15 cellular contexts compared by ENCODE assay signal in the genomic region with DNA sequence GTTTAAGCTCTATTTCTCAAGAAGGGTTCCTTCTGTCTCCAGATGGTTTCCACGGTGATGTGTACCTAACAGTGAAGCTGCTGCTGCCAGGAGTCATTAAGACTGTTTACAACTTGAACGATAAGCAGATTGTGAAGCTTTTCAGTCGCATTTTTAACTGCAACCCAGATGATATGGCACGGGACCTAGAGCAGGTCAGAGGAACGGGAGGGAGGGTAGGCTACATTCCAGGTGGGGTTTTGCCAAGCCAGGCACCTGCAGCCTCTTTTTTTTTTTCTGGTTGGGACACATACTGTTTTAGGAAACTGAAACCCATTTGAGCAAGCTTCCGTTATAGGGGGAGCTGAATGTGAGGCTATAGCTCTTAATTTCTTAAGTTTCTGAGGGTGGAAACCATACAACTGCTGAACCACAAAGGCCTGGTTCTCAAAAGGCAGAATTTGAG. TPM values are rescaled to one million over a fixed set of nuclear protein-coding genes. Genes with fewer than 3 reads are reported as not detected.
DNase-seq lines count a peak whose midpoint lies in the region; ATAC-seq and TF ChIP-seq lines count a peak whose summit lies in the region.
"Had no signal": no experiment of that assay in that cellular context is flagged by ENCODE, and none has a peak within 500 bp of the region (broad histone marks: within the 10 kb centered on the region; RNA-seq: fewer than 3 reads in every experiment).

No MANE protein-coding gene starts in this region.

- H3K4me3 ChIP-seq in fibroblast of villous mesenchyme (ENCODE audit: low read depth, low read length) (no peak overlapping the region), stomach smooth muscle (ENCODE audit: low read length in 2 of 2) (no peak overlapping the region), A673 (ENCODE audit: low read depth, low read length, poor library complexity, severe bottlenecking) (no peak overlapping the region)
- H3K4me3 ChIP-seq in effector memory CD4-positive, alpha-beta T cell (ENCODE audit: insufficient read depth, low read depth, low read length, poor library complexity, severe bottlenecking) = no peak overlapping the region
- H3K4me3 ChIP-seq: testis had no signal

- H3K36me3 ChIP-seq in stomach smooth muscle (ENCODE audit: control insufficient read depth in 2 of 2, insufficient read depth in 2 of 2, low read length in 2 of 2) = peaks cover 64 to 69% of the 10 kb centered on the region in 2 donors
- peaks cover 60% of the 10 kb centered on the region for H3K36me3 ChIP-seq in effector memory CD4-positive, alpha-beta T cell (ENCODE audit: control insufficient read depth, insufficient read depth, low read length)
- peaks cover 7% of the 10 kb centered on the region for H3K36me3 ChIP-seq in A673 (ENCODE audit: insufficient read depth, low read length, poor library complexity, severe bottlenecking)

- POLR2A ChIA-PET in A673 (lab: Charles Lee; ENCODE audit: low non-redundant PET) = interaction anchor here (0.6 kb wide), 1 partner anchor 38 kb away, joined by 6 read pairs; no protein-coding TSS in a partner anchor

- no peak for ATAC-seq in HG03571 (IDR thresholded peaks at IDR 0.05; ENCODE audit: unreplicated experiment)

- peak overlapping the region; percentile 62 for H3K27ac ChIP-seq in stomach smooth muscle (ENCODE audit: low read length)
- no peak overlapping the region for H3K27ac ChIP-seq in effector memory CD4-positive, alpha-beta T cell (ENCODE audit: insufficient read depth, low read length, poor library complexity, severe bottlenecking)
- H3K27ac ChIP-seq in A673 (ENCODE audit: low read depth, low read length, poor library complexity, severe bottlenecking) = no peak overlapping the region
- H3K27ac ChIP-seq: testis had no signal

- TF ChIP-seq CTCF in fibroblast of villous mesenchyme (IDR thresholded peaks at IDR 0.05; ENCODE audit: insufficient read depth, low read depth, low read length) (no peak), A673 (conservative IDR thresholded peaks at IDR 0.05; ENCODE audit: low read depth, low read length) (no peak)

- peak; percentile 18 for DNase-seq in NK-92 treated with Interleukin-12 subunit alpha and Interleukin-12 subunit beta, amount 100 ng/mL, for 24 hours (lab: John Stamatoyannopoulos, UW)
- no peak for DNase-seq in NK-92 (lab: John Stamatoyannopoulos, UW; ENCODE audit: unreplicated experiment)
- peak; percentile 95 for DNase-seq in NCI-H2171 treated with DMSO at 0.1 percent for 48 hours (lab: John Stamatoyannopoulos, UW)
- peak; percentile 89 for DNase-seq in fibroblast of villous mesenchyme (ENCODE audit: low read depth)
- DNase-seq in effector memory CD4-positive, alpha-beta T cell = no peak
- no peak for DNase-seq in A673 (ENCODE audit: low spot score)
- DNase-seq: activated CD4-positive, alpha-beta T cell treated with anti-CD3 and anti-CD28 coated beads, Interleukin-2, amount 50 U/mL, for 4 hours; activated naive CD4-positive, alpha-beta T cell treated with anti-CD3 and anti-CD28 coated beads, Interleukin-2, amount 10 ng/mL, durations not matched to agents 7 days and 5 days; cerebellar nuclear complex; erythroblast; H7; NCI-H1930; testis had no signal

- H3K4me1 ChIP-seq in stomach smooth muscle (ENCODE audit: control insufficient read depth, insufficient read depth, low read length) (peaks cover 2% of the 10 kb centered on the region), A673 (ENCODE audit: insufficient read depth, low read length, poor library complexity, severe bottlenecking) (no peaks in the 10 kb centered on the region)
- no peaks in the 10 kb centered on the region for H3K4me1 ChIP-seq in effector memory CD4-positive, alpha-beta T cell (ENCODE audit: control insufficient read depth, insufficient read depth, low read length, poor library complexity, severe bottlenecking)
- H3K4me1 ChIP-seq: testis had no signal

- BruUV-seq in A673 (replicated peaks; lab: Mats Ljungman, UMichigan) = no TSS peak

- H3K27me3 ChIP-seq in stomach smooth muscle (ENCODE audit: control insufficient read depth in 1 of 2, insufficient read depth in 2 of 2, low read length in 2 of 2) (no peaks in the 10 kb centered on the region), A673 (replicated peaks; ENCODE audit: insufficient read depth, low read depth, low read length, poor library complexity) (no peaks in the 10 kb centered on the region)
- H3K27me3 ChIP-seq in effector memory CD4-positive, alpha-beta T cell (replicated peaks; ENCODE audit: control insufficient read depth, insufficient read depth, low read length, poor library complexity, severe bottlenecking) = no peaks in the 10 kb centered on the region
- H3K27me3 ChIP-seq: testis had no signal

- intact Hi-C loops in A673 (cut with micrococcal nuclease; ENCODE audit: unreplicated experiment) = no loop called here

- no peak overlapping the region for H3K9ac ChIP-seq in stomach smooth muscle (ENCODE audit: low read length in 2 of 2)

- CTCF ChIA-PET in A673 (lab: Charles Lee) = no interaction called here

- no peaks in the 10 kb centered on the region for H3K9me3 ChIP-seq in stomach smooth muscle (ENCODE audit: control insufficient read depth in 2 of 2, low read length in 2 of 2)
- H3K9me3 ChIP-seq in effector memory CD4-positive, alpha-beta T cell (ENCODE audit: control insufficient read depth, low read length) = no peaks in the 10 kb centered on the region
- H3K9me3 ChIP-seq in A673 (ENCODE audit: low read depth, low read length, poor library complexity, severe bottlenecking) = no peaks in the 10 kb centered on the region
- H3K9me3 ChIP-seq: testis had no signal

RNA-seq across cellular contexts. Expression of gene LIG3, which starts 10.6 kb away (rescaled TPM):
- total RNA-seq in fibroblast of villous mesenchyme (41.6 and 59.6 TPM in 2 replicates), A673 (2021) (23.0 and 29.2 TPM in 2 replicates)

RNA-seq across cellular contexts. Expression of gene ZNF830, which starts 29.6 kb away (rescaled TPM):
- 11.6 and 13.0 TPM in 2 replicates for total RNA-seq in fibroblast of villous mesenchyme
- 9.1 and 10.1 TPM in 2 replicates for total RNA-seq in A673 (2021)

RNA-seq across cellular contexts. Expression of gene CCT6B, which starts 29.7 kb away (rescaled TPM):
- total RNA-seq in fibroblast of villous mesenchyme (1.3 and 2.3 TPM in 2 replicates), A673 (2021) (0.48 and 0.60 TPM in 2 replicates)

Comparison
In these comparisons a context has a peak if more than half of its experiments do, and no peak if none do; other contexts are left out.
1. DNase-seq: peak in NK-92 treated with Interleukin-12 subunit alpha and Interleukin-12 subunit beta, amount 100 ng/mL, for 24 hours (single experiment), NCI-H2171 treated with DMSO at 0.1 percent for 48 hours (single experiment) and fibroblast of villous mesenchyme (single experiment); none in NK-92 (single experiment), effector memory CD4-positive, alpha-beta T cell (0 of 3) and A673 (single experiment).